ENCODE assay signal across 9 cellular contexts in genomic region chr4:77699731-77700210, GRCh38.
DNase-seq lines count a peak whose midpoint lies in the region; ATAC-seq and TF ChIP-seq lines count a peak whose summit lies in the region.
"Had no signal": no experiment of that assay in that cellular context is flagged by ENCODE, and none has a peak within 500 bp of the region (broad histone marks: within the 10 kb centered on the region; RNA-seq: fewer than 3 reads in every experiment).

No MANE protein-coding gene starts in this region.

- peak; percentile 11; the same call in 1 of the 2 replicates for TF ChIP-seq RAD21 in HCT116 (IDR thresholded peaks at IDR 0.05; ENCODE audit: low read depth)

- no peak overlapping the region for H3K4me3 ChIP-seq in A673 (ENCODE audit: low read depth, low read length, poor library complexity, severe bottlenecking)
- no peak overlapping the region for H3K4me3 ChIP-seq in HCT116 (replicated peaks in 1 of 2; ENCODE audit: low read depth in 1 of 2, low read length in 2 of 2)
- no peak overlapping the region for H3K4me3 ChIP-seq in iPS DF 6.9 (ENCODE audit: low read length)

- TF ChIP-seq POLR2A in HCT116 (IDR thresholded peaks at IDR 0.05; ENCODE audit: borderline replicate concordance, extremely low read depth, insufficient read depth, insufficient read length): no peak

- CTCF ChIA-PET in A673 (lab: Charles Lee): no interaction called here
- CTCF ChIA-PET in HCT116 (lab: Charles Lee): interaction anchor here (2.7 kb wide), 1 partner anchor 235 kb away, joined by 26 read pairs; no protein-coding TSS in a partner anchor

- no peaks in the 10 kb centered on the region for H4K20me1 ChIP-seq in HCT116 (ENCODE audit: insufficient read depth)

- no peaks in the 10 kb centered on the region for H3K36me3 ChIP-seq in A673 (ENCODE audit: insufficient read depth, low read length, poor library complexity, severe bottlenecking)
- H3K36me3 ChIP-seq in HCT116 (ENCODE audit: control insufficient read depth in 1 of 2, insufficient read depth in 2 of 2, low read length in 2 of 2): no peaks in the 10 kb centered on the region
- H3K36me3 ChIP-seq in iPS DF 6.9 (ENCODE audit: control insufficient read depth, insufficient read depth, low read length): no peaks in the 10 kb centered on the region

- peak overlapping the region; percentile 39; the same call in 1 of the 2 replicates for H3K4me2 ChIP-seq in HCT116 (ENCODE audit: low read length)

- H3K27me3 ChIP-seq in A673 (replicated peaks; ENCODE audit: insufficient read depth, low read depth, low read length, poor library complexity) (no peaks in the 10 kb centered on the region), HCT116 (ENCODE audit: insufficient read depth, low read length) (peaks cover 10% of the 10 kb centered on the region; the same call in 1 of the 2 replicates), iPS DF 6.9 (ENCODE audit: control insufficient read depth, insufficient read depth, low read length) (no peaks in the 10 kb centered on the region)

- intact Hi-C loops in A673 (cut with micrococcal nuclease; ENCODE audit: unreplicated experiment): no loop called here
- intact Hi-C loops in HCT116 (cut with micrococcal nuclease): loop anchor here (2.0 to 5.0 kb wide), 3 partner anchors 82 to 332 kb away; no protein-coding TSS in a partner anchor
- intact Hi-C loops in head of caudate nucleus (cut with DNase I): no loop called here

- no CpG with 5 or more reads among the region's 3 CpGs for WGBS in iPS DF 6.9 (ENCODE audit: insufficient coverage, insufficient read length)

- H3K4me1 ChIP-seq in A673 (ENCODE audit: insufficient read depth, low read length, poor library complexity, severe bottlenecking) (no peaks in the 10 kb centered on the region), HCT116 (ENCODE audit: control insufficient read depth in 1 of 2, insufficient read depth in 2 of 2, low read length in 2 of 2) (peaks cover 11 to 24% of the 10 kb centered on the region in 2 experiments; a peak in 3 of 4 replicates), iPS DF 6.9 (ENCODE audit: control insufficient read depth, insufficient read depth, low read length) (0 out of 2 replicates have a peak, but pooled peaks cover 3% of the 10 kb centered on the region)

- H3K9ac ChIP-seq in HCT116 (ENCODE audit: low read length): no peak overlapping the region

- no peak overlapping the region for H3K27ac ChIP-seq in A673 (ENCODE audit: low read depth, low read length, poor library complexity, severe bottlenecking)
- H3K27ac ChIP-seq in HCT116 (ENCODE audit: low read depth, low read length): no peak overlapping the region
- H3K27ac ChIP-seq in iPS DF 6.9 (ENCODE audit: low read length): no peak overlapping the region

- TF ChIP-seq CTCF in A673 (conservative IDR thresholded peaks at IDR 0.05; ENCODE audit: low read depth, low read length) (no peak), HCT116 (IDR thresholded peaks at IDR 0.05 in 2 of 3, conservative IDR thresholded peaks at IDR 0.05 in 1 of 3; ENCODE audit: borderline replicate concordance in 1 of 3, insufficient read depth in 1 of 3, low read depth in 2 of 3, low read length in 2 of 3) (peak in 2 of 3 experiments; percentile 14 to 33; a peak in 1 of 6 replicates)

- H3K9me3 ChIP-seq in A673 (ENCODE audit: low read depth, low read length, poor library complexity, severe bottlenecking) (no peaks in the 10 kb centered on the region), HCT116 (ENCODE audit: control insufficient read depth in 1 of 2, insufficient read depth in 1 of 2, low read depth in 1 of 2, low read length in 2 of 2) (no peaks in the 10 kb centered on the region), iPS DF 6.9 (ENCODE audit: control insufficient read depth, insufficient read depth, low read length) (no peaks in the 10 kb centered on the region)

- no peak overlapping the region for H2AFZ ChIP-seq in HCT116 (ENCODE audit: low read depth, low read length, poor library complexity, severe bottlenecking)

- BruUV-seq in A673 (replicated peaks; lab: Mats Ljungman, UMichigan): no TSS peak
- no TSS peak for BruUV-seq in HCT116 (replicated peaks; lab: Mats Ljungman, UMichigan)

- DNase-seq in A673 (ENCODE audit: low spot score): peak; percentile 1
- DNase-seq in HCT116 (ENCODE audit: low read depth, low spot score): no peak
- DNase-seq in iPS DF 6.9 (ENCODE audit: low read depth, low spot score): peak; percentile 25
- no peak for DNase-seq in globus pallidus (ENCODE audit: low spot score)
- DNase-seq in head of caudate nucleus: no peak
- DNase-seq: activated CD4-positive, CD25-positive, alpha-beta regulatory T cell had no signal

- POLR2A ChIA-PET in A673 (lab: Charles Lee; ENCODE audit: low non-redundant PET): no interaction called here
- POLR2A ChIA-PET in HCT116 (lab: Charles Lee): no interaction called here

- H3K9me2 ChIP-seq in HCT116 (ENCODE audit: insufficient read depth): no peaks in the 10 kb centered on the region

- ATAC-seq in HCT116: peak; percentile 59
- peak; percentile 70 for ATAC-seq in SK-N-SH treated with all-trans-retinoic acid at 6 μM for 48 hours
- no peak for ATAC-seq in GM21737 (IDR thresholded peaks at IDR 0.05; ENCODE audit: unreplicated experiment)
- ATAC-seq in GM18502 (IDR thresholded peaks at IDR 0.05; ENCODE audit: poor library complexity, unreplicated experiment): no peak

- RAD21 ChIA-PET in HCT116 (lab: Charles Lee; ENCODE audit: low non-redundant PET in 1 of 2, low total read pairs in 2 of 2, uncharacterized antibody in 2 of 2, unreplicated experiment in 2 of 2): no interaction called here

- no peaks in the 10 kb centered on the region for H3K79me2 ChIP-seq in HCT116 (ENCODE audit: insufficient read depth, low read length)

TF ChIP-seq in HCT116, 20 proteins besides CTCF, POLR2A, EP300 and RAD21:
- TF ChIP-seq ZFX (IDR thresholded peaks at IDR 0.05) (no peak), YY1 (IDR thresholded peaks at IDR 0.05; ENCODE audit: extremely low read depth, insufficient replicate concordance, low read depth, low read length) (no peak), FOSL1 (IDR thresholded peaks at IDR 0.05; ENCODE audit: low read depth) (no peak), CBX3 (IDR thresholded peaks at IDR 0.05; ENCODE audit: low read depth) (no peak)

TF ChIP-seq in SK-N-SH treated with all-trans-retinoic acid at 6 μM for 48 hours, 23 proteins besides CTCF, POLR2A, EP300 and RAD21:
- no peak for TF ChIP-seq ARNTL (CRISPR knock-in tag; IDR thresholded peaks at IDR 0.05; ENCODE audit: borderline replicate concordance, low read depth)
- TF ChIP-seq ZNF70 (CRISPR knock-in tag; IDR thresholded peaks at IDR 0.05): peak; percentile 85

Comparison
In these comparisons a context has a peak if more than half of its experiments do, and no peak if none do; other contexts are left out.
1. DNase-seq: peak in A673 (single experiment) and iPS DF 6.9 (single experiment); none in HCT116 (single experiment), globus pallidus (single experiment) and head of caudate nucleus (0 of 42).
2. ATAC-seq: peak in HCT116 (single experiment) and SK-N-SH treated with all-trans-retinoic acid at 6 μM for 48 hours (single experiment); none in GM21737 (single experiment) and GM18502 (single experiment).